Comparison of ENCODE assay signal across 1 cellular context in genomic region chr19:5718579-5719273, GRCh38.
TF ChIP-seq lines count a peak whose summit lies in the region.

No MANE protein-coding gene starts in this region.

TF ChIP-seq in GM12878, 131 proteins besides CTCF, POLR2A, EP300 and RAD21 (continues in another document):
- TF ChIP-seq NFYA (IDR thresholded peaks at IDR 0.05; ENCODE audit: borderline replicate concordance, low read depth, low read length) (no peak), HCFC1 (IDR thresholded peaks at IDR 0.05; ENCODE audit: low read length) (no peak), CHD2 (IDR thresholded peaks at IDR 0.05; ENCODE audit: borderline replicate concordance, low read depth, low read length) (no peak), RB1 (IDR thresholded peaks at IDR 0.05; ENCODE audit: borderline replicate concordance) (no peak), FOS (IDR thresholded peaks at IDR 0.05; ENCODE audit: borderline replicate concordance, extremely low read depth, insufficient read length) (no peak), MEF2B (IDR thresholded peaks at IDR 0.05; ENCODE audit: partially characterized antibody, poor library complexity, severe bottlenecking) (no peak), POLR2AphosphoS5 (IDR thresholded peaks at IDR 0.05; ENCODE audit: low read length) (peak; percentile 78; the same call in 1 of the 2 replicates), CHD4 (IDR thresholded peaks at IDR 0.05) (no peak), HDAC6 (IDR thresholded peaks at IDR 0.05; ENCODE audit: unreplicated experiment) (no peak), CUX1 (IDR thresholded peaks at IDR 0.05; ENCODE audit: insufficient replicate concordance, low read depth, low read length) (no peak), EGR1 (IDR thresholded peaks at IDR 0.05; ENCODE audit: borderline replicate concordance in 1 of 2, low read depth in 2 of 2, low read length in 2 of 2) (no peak), ESRRA (IDR thresholded peaks at IDR 0.05; ENCODE audit: low read length) (no peak), ELK1 (IDR thresholded peaks at IDR 0.05; ENCODE audit: low read depth, low read length) (no peak), ZNF384 (IDR thresholded peaks at IDR 0.05; ENCODE audit: borderline replicate concordance, low read depth, low read length) (no peak), HDGF (IDR thresholded peaks at IDR 0.05) (no peak), USF2 (IDR thresholded peaks at IDR 0.05; ENCODE audit: borderline replicate concordance, low read depth, low read length) (no peak), POLR2AphosphoS2 (IDR thresholded peaks at IDR 0.05; ENCODE audit: low read depth, low read length) (no peak), GABPA (IDR thresholded peaks at IDR 0.05; ENCODE audit: low read depth) (0 out of 2 replicates have a peak, but pooled peaks have one; percentile 50), NKRF (conservative IDR thresholded peaks at IDR 0.05) (no peak), SMC3 (IDR thresholded peaks at IDR 0.05; ENCODE audit: borderline replicate concordance, low read length) (no peak), SP1 (IDR thresholded peaks at IDR 0.05; ENCODE audit: low read depth, low read length) (no peak), RELB (IDR thresholded peaks at IDR 0.05; ENCODE audit: low read depth) (no peak), MXI1 (IDR thresholded peaks at IDR 0.05; ENCODE audit: low read depth, low read length) (no peak), SPI1 (IDR thresholded peaks at IDR 0.05; ENCODE audit: borderline replicate concordance, insufficient read depth, low read depth, low read length) (no peak), HDAC2 (IDR thresholded peaks at IDR 0.05) (no peak), BCLAF1 (IDR thresholded peaks at IDR 0.05) (no peak), ZNF622 (IDR thresholded peaks at IDR 0.05) (no peak), SMAD5 (IDR thresholded peaks at IDR 0.05; ENCODE audit: low read depth) (0 out of 2 replicates have a peak, but pooled peaks have one; percentile 26), ZNF24 (IDR thresholded peaks at IDR 0.05) (no peak), SREBF2 (IDR thresholded peaks at IDR 0.05; ENCODE audit: low read length) (no peak), JUND (IDR thresholded peaks at IDR 0.05; ENCODE audit: low read depth, low read length) (no peak), ZBED1 (IDR thresholded peaks at IDR 0.05; ENCODE audit: borderline replicate concordance) (no peak), NRF1 (conservative IDR thresholded peaks at IDR 0.05; ENCODE audit: low read depth, low read length) (no peak), CREB1 (IDR thresholded peaks at IDR 0.05; ENCODE audit: low read depth) (peak; percentile 87), TCF12 (IDR thresholded peaks at IDR 0.05; ENCODE audit: low read depth, low read length) (no peak), BMI1 (IDR thresholded peaks at IDR 0.05; ENCODE audit: borderline replicate concordance) (no peak), E4F1 (IDR thresholded peaks at IDR 0.05; ENCODE audit: borderline replicate concordance, partially characterized antibody) (no peak), SIX5 (IDR thresholded peaks at IDR 0.05; ENCODE audit: low read depth, low read length, severe bottlenecking) (no peak)
- TF ChIP-seq, protein P1, sequence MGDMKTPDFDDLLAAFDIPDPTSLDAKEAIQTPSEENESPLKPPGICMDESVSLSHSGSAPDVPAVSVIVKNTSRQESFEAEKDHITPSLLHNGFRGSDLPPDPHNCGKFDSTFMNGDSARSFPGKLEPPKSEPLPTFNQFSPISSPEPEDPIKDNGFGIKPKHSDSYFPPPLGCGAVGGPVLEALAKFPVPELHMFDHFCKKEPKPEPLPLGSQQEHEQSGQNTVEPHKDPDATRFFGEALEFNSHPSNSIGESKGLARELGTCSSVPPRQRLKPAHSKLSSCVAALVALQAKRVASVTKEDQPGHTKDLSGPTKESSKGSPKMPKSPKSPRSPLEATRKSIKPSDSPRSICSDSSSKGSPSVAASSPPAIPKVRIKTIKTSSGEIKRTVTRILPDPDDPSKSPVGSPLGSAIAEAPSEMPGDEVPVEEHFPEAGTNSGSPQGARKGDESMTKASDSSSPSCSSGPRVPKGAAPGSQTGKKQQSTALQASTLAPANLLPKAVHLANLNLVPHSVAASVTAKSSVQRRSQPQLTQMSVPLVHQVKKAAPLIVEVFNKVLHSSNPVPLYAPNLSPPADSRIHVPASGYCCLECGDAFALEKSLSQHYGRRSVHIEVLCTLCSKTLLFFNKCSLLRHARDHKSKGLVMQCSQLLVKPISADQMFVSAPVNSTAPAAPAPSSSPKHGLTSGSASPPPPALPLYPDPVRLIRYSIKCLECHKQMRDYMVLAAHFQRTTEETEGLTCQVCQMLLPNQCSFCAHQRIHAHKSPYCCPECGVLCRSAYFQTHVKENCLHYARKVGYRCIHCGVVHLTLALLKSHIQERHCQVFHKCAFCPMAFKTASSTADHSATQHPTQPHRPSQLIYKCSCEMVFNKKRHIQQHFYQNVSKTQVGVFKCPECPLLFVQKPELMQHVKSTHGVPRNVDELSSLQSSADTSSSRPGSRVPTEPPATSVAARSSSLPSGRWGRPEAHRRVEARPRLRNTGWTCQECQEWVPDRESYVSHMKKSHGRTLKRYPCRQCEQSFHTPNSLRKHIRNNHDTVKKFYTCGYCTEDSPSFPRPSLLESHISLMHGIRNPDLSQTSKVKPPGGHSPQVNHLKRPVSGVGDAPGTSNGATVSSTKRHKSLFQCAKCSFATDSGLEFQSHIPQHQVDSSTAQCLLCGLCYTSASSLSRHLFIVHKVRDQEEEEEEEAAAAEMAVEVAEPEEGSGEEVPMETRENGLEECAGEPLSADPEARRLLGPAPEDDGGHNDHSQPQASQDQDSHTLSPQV (IDR thresholded peaks at IDR 0.05) = no peak
- TF ChIP-seq, protein P2, sequence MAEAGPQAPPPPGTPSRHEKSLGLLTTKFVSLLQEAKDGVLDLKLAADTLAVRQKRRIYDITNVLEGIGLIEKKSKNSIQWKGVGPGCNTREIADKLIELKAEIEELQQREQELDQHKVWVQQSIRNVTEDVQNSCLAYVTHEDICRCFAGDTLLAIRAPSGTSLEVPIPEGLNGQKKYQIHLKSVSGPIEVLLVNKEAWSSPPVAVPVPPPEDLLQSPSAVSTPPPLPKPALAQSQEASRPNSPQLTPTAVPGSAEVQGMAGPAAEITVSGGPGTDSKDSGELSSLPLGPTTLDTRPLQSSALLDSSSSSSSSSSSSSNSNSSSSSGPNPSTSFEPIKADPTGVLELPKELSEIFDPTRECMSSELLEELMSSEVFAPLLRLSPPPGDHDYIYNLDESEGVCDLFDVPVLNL (IDR thresholded peaks at IDR 0.05; ENCODE audit: low read depth, low read length) = no peak
